ENCODE assay signal across 10 cellular contexts in the genomic region with DNA sequence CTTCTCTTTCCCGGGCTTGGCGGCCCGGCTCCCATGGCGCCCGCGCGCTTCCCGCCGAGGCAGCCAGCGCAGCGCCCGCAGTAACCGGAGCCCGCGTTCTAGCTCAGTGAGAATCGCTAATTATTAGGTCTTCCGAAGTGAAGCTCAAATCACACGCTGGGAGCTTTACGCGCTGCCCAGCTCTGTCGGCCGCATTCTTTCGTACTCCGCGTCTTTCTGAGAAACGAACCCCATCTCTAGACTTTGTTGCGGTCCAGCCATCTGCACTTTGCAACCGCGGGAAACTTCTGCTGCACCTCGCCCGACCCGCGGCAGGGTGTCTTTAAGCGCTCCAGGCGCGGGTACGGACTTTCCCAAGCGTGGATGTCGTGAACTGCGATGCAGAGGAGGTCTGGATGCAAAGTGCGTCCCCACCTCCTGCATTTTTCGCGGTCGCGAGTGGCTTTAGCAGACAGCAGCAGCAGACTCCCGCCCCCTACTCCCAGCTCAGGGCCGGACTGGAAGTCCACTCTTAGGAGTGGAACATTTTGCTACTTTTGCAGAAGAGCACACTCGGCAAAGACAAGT. TPM values are rescaled to one million over a fixed set of nuclear protein-coding genes. Genes with fewer than 3 reads are reported as not detected.
DNase-seq lines count a peak whose midpoint lies in the region; ATAC-seq, FAIRE-seq and TF ChIP-seq lines count a peak whose summit lies in the region.
"Had no signal": no experiment of that assay in that cellular context is flagged by ENCODE, and none has a peak within 500 bp of the region (broad histone marks: within the 10 kb centered on the region; RNA-seq: fewer than 3 reads in every experiment).

No MANE protein-coding gene starts in this region.

- intact Hi-C loops in HCT116 (cut with micrococcal nuclease) (no loop called here), K562 (cut with micrococcal nuclease) (loop anchor here (5.0 to 10.0 kb wide), 2 partner anchors 312 to 420 kb away; a partner anchor contains a TSS), natural killer cell (cut with micrococcal nuclease) (no loop called here)

- in situ Hi-C loops in K562 (cut with MboI) = no loop called here

- no peak for TF ChIP-seq EP300 in K562 (IDR thresholded peaks at IDR 0.05; ENCODE audit: low read length)

- H3K9ac ChIP-seq in HCT116 (ENCODE audit: low read length) = peak overlapping the region; percentile 20
- H3K9ac ChIP-seq in K562 (ENCODE audit: insufficient read depth in 1 of 2, low read depth in 2 of 2, low read length in 2 of 2) = peak overlapping the region in 1 of 2 experiments; percentile 45; a peak in 2 of 4 replicates

- H3K4me3 ChIP-seq in CD8-positive, alpha-beta memory T cell (ENCODE audit: low read length) = peak overlapping the region; percentile 32
- peak overlapping the region; percentile 48 to 58 for H3K4me3 ChIP-seq in HCT116 (replicated peaks in 1 of 2; ENCODE audit: low read depth in 1 of 2, low read length in 2 of 2)
- peak overlapping the region; percentile 34 for H3K4me3 ChIP-seq in K562
- H3K4me3 ChIP-seq: left lung had no signal

- H3K9me3 Mint-ChIP-seq in CD8-positive, alpha-beta memory T cell = peaks cover 0 to 13% (median 8%) of the 10 kb centered on the region in 5 donors
- H3K9me3 Mint-ChIP-seq in natural killer cell = no peaks in the 10 kb centered on the region

- no peak for FAIRE-seq in K562 (lab: Jason Lieb, UNC)

- H3K27me3 ChIP-seq in CD8-positive, alpha-beta memory T cell (ENCODE audit: insufficient read depth, low read length, poor library complexity, severe bottlenecking) = peaks cover 78% of the 10 kb centered on the region
- no peaks in the 10 kb centered on the region for H3K27me3 ChIP-seq in HCT116 (ENCODE audit: insufficient read depth, low read length)
- H3K27me3 ChIP-seq in K562 (ENCODE audit: control insufficient read depth in 2 of 2, insufficient read depth in 2 of 2, low read length in 2 of 2) = peaks cover 28 to 68% of the 10 kb centered on the region in 2 experiments

- no TSS peak for BruUV-seq in HCT116 (replicated peaks; lab: Mats Ljungman, UMichigan)
- BruUV-seq in K562 (replicated peaks; lab: Mats Ljungman, UMichigan) = no TSS peak

- no peaks in the 10 kb centered on the region for H3K9me1 ChIP-seq in K562 (ENCODE audit: control insufficient read depth, insufficient read depth, low read length)

- ATAC-seq in HCT116 (peak; percentile 50), K562 (peak; percentile 33), natural killer cell (peak in 1 of 3 donors; percentile 38), GM19395 (IDR thresholded peaks at IDR 0.05; ENCODE audit: unreplicated experiment) (no peak), GM18861 (IDR thresholded peaks at IDR 0.05; ENCODE audit: unreplicated experiment) (no peak)

- 6% methylated on average over 47 of the region's 48 CpGs for WGBS in K562 (ENCODE audit: insufficient coverage, low coverage, missing lambda C conversion rate)

- H3K27ac ChIP-seq in CD8-positive, alpha-beta memory T cell (ENCODE audit: low read depth, low read length) = no peak overlapping the region
- H3K27ac ChIP-seq in HCT116 (ENCODE audit: low read depth, low read length) (no peak overlapping the region), K562 (ENCODE audit: extremely low read depth, low read depth, low read length) (no peak overlapping the region)
- H3K27ac ChIP-seq: left lung had no signal

- DNase-seq in CD8-positive, alpha-beta memory T cell = no peak
- DNase-seq in HCT116 (ENCODE audit: low read depth, low spot score) (no peak), K562 (ENCODE audit: extremely low read depth in 1 of 4, low spot score in 3 of 4) (peak in 2 of 4 experiments; percentile 14 to 19), natural killer cell (no peak), SKM-1 treated with dmso at 0.1 percent for 144 hours (lab: John Stamatoyannopoulos, UW; ENCODE audit: unreplicated experiment) (no peak)
- DNase-seq in stimulated activated naive CD4-positive, alpha-beta T cell treated with Interleukin-2 at 50 U/mL for 16 hours (lab: John Stamatoyannopoulos, UW) = no peak

- H2AFZ ChIP-seq in HCT116 (ENCODE audit: low read depth, low read length, poor library complexity, severe bottlenecking) = peak overlapping the region; percentile 78
- H2AFZ ChIP-seq in K562 (ENCODE audit: low read depth, low read length) = peak overlapping the region; percentile 62

- peaks cover 25% of the 10 kb centered on the region for H3K4me1 ChIP-seq in CD8-positive, alpha-beta memory T cell (ENCODE audit: insufficient read depth, low read length)
- H3K4me1 ChIP-seq in HCT116 (ENCODE audit: control insufficient read depth in 1 of 2, insufficient read depth in 2 of 2, low read length in 2 of 2) (peaks cover 0 to 6% of the 10 kb centered on the region in 2 experiments; a peak in 1 of 4 replicates), K562 (replicated peaks in 1 of 2; ENCODE audit: control insufficient read depth in 2 of 2, insufficient read depth in 2 of 2, low read length in 2 of 2) (peaks cover 0 to 52% of the 10 kb centered on the region in 2 experiments; a peak in 3 of 5 replicates)

- peaks cover 72 to 75% of the 10 kb centered on the region in 2 donors for H3K27me3 Mint-ChIP-seq in CD8-positive, alpha-beta memory T cell
- peaks cover 39 to 62% of the 10 kb centered on the region in 2 donors for H3K27me3 Mint-ChIP-seq in natural killer cell (ENCODE audit: low read depth in 2 of 2)

- H3K9me3 ChIP-seq in CD8-positive, alpha-beta memory T cell (ENCODE audit: low read length) = no peaks in the 10 kb centered on the region
- H3K9me3 ChIP-seq in HCT116 (ENCODE audit: control insufficient read depth in 1 of 2, insufficient read depth in 1 of 2, low read depth in 1 of 2, low read length in 2 of 2) (no peaks in the 10 kb centered on the region), K562 (replicated peaks; ENCODE audit: control insufficient read depth, insufficient read depth, low read depth, low read length) (no peaks in the 10 kb centered on the region)
- H3K9me3 ChIP-seq: left lung had no signal

- no peak for TF ChIP-seq RAD21 in HCT116 (IDR thresholded peaks at IDR 0.05; ENCODE audit: low read depth)
- TF ChIP-seq RAD21 in K562 (CRISPR knock-in tag; conservative IDR thresholded peaks at IDR 0.05 in 1 of 2, IDR thresholded peaks at IDR 0.05 in 1 of 2) = no peak

- H4K20me1 ChIP-seq in HCT116 (ENCODE audit: insufficient read depth) (no peaks in the 10 kb centered on the region), K562 (replicated peaks; ENCODE audit: control insufficient read depth, insufficient read depth, low read length) (no peaks in the 10 kb centered on the region)

- TF ChIP-seq CTCF in HCT116 (IDR thresholded peaks at IDR 0.05 in 2 of 3, conservative IDR thresholded peaks at IDR 0.05 in 1 of 3; ENCODE audit: borderline replicate concordance in 1 of 3, insufficient read depth in 1 of 3, low read depth in 2 of 3, low read length in 2 of 3) (no peak), K562 (IDR thresholded peaks at IDR 0.05 in 2 of 3, conservative IDR thresholded peaks at IDR 0.05 in 1 of 3; ENCODE audit: insufficient read depth in 2 of 3, low read depth in 1 of 3, low read length in 3 of 3) (no peak), natural killer cell (IDR thresholded peaks at IDR 0.05) (no peak)

- peak overlapping the region; percentile 76 for H3K4me2 ChIP-seq in HCT116 (ENCODE audit: low read length)
- peak overlapping the region; percentile 58; the same call in 1 of the 2 replicates for H3K4me2 ChIP-seq in K562 (ENCODE audit: insufficient read depth, low read length)

- H3K36me3 ChIP-seq in CD8-positive, alpha-beta memory T cell (ENCODE audit: insufficient read depth, low read length) = no peaks in the 10 kb centered on the region
- H3K36me3 ChIP-seq in HCT116 (ENCODE audit: control insufficient read depth in 1 of 2, insufficient read depth in 2 of 2, low read length in 2 of 2) (no peaks in the 10 kb centered on the region), K562 (ENCODE audit: control insufficient read depth, insufficient read depth, low read length) (no peaks in the 10 kb centered on the region)
- H3K36me3 ChIP-seq: left lung had no signal

- peaks cover 34 to 52% (median 38%) of the 10 kb centered on the region in 3 donors for H3K4me1 Mint-ChIP-seq in CD8-positive, alpha-beta memory T cell
- H3K4me1 Mint-ChIP-seq in natural killer cell = peaks cover 22 to 32% of the 10 kb centered on the region in 2 donors

- POLR2A ChIA-PET in CD8-positive, alpha-beta memory T cell (lab: Charles Lee) = no interaction called here
- POLR2A ChIA-PET in HCT116 (lab: Charles Lee) (no interaction called here), K562 (lab: Yijun Ruan, JAX) (interaction anchor here (0.6 to 1.0 kb wide), 3 partner anchors 17 to 38 kb away, joined by 3 read pairs; no protein-coding TSS in a partner anchor)

- H3K27ac Mint-ChIP-seq in CD8-positive, alpha-beta memory T cell = no peak overlapping the region
- no peak overlapping the region for H3K27ac Mint-ChIP-seq in natural killer cell

- TF ChIP-seq POLR2A in HCT116 (IDR thresholded peaks at IDR 0.05; ENCODE audit: borderline replicate concordance, extremely low read depth, insufficient read depth, insufficient read length) = no peak
- no peak for TF ChIP-seq POLR2A in K562 (conservative IDR thresholded peaks at IDR 0.05)

- H3K79me2 ChIP-seq in HCT116 (ENCODE audit: insufficient read depth, low read length) = no peaks in the 10 kb centered on the region
- no peaks in the 10 kb centered on the region for H3K79me2 ChIP-seq in K562 (ENCODE audit: control insufficient read depth, insufficient read depth, low read length)

- CTCF ChIA-PET in CD8-positive, alpha-beta memory T cell (lab: Charles Lee) = no interaction called here
- CTCF ChIA-PET in HCT116 (lab: Charles Lee) (no interaction called here), K562 (lab: Yijun Ruan, JAX; ENCODE audit: low intra/inter-chr PET ratio) (no interaction called here)

- H3K9me2 ChIP-seq in HCT116 (ENCODE audit: insufficient read depth) = no peaks in the 10 kb centered on the region

- peak overlapping the region; percentile 71 to 84 (median 77) for H3K4me3 Mint-ChIP-seq in CD8-positive, alpha-beta memory T cell
- peak overlapping the region; percentile 71 for H3K4me3 Mint-ChIP-seq in natural killer cell

- RAD21 ChIA-PET in HCT116 (lab: Charles Lee; ENCODE audit: low non-redundant PET in 1 of 2, low total read pairs in 2 of 2, uncharacterized antibody in 2 of 2, unreplicated experiment in 2 of 2) = no interaction called here

- no peaks in the 10 kb centered on the region for H3K36me3 Mint-ChIP-seq in CD8-positive, alpha-beta memory T cell
- H3K36me3 Mint-ChIP-seq in natural killer cell = peaks cover 11% of the 10 kb centered on the region

RNA-seq across cellular contexts. Expression of a gene that starts 6.0 kb away (rescaled TPM):
- total RNA-seq in CD8-positive, alpha-beta memory T cell = not detected
- not detected for polyA plus RNA-seq in CD8-positive, alpha-beta memory T cell
- total RNA-seq in HCT116 (2021; ENCODE audit: unreplicated experiment) = 5.3 TPM
- polyA plus RNA-seq in HCT116 (2012) = 2.6 and 2.8 TPM in 2 replicates
- 4.4 and 7.3 TPM in 2 replicates for total RNA-seq in K562 (2011; cell fraction: chromatin; rRNA removed; ENCODE audit: low replicate concordance)
- total RNA-seq in K562 (2011; cell fraction: nucleolus; rRNA removed) = 2.0 and 3.3 TPM in 2 replicates
- 3.7 and 4.1 TPM in 2 replicates for total RNA-seq in K562 (2011; cell fraction: nucleoplasm; rRNA removed)
- 5.9 and 6.3 TPM in 2 replicates for total RNA-seq in K562 (2014; rRNA removed)
- total RNA-seq in K562 (2014; rRNA removed; fragmentation: Illumina TruSeq; extraction: Trizol) = 5.3 and 7.1 TPM in 2 replicates
- total RNA-seq in K562 (2015; rRNA removed; fragmentation: Illumina TruSeq; extraction: Trizol) = 4.6 and 4.7 TPM in 2 replicates
- total RNA-seq in K562 (2021) = 5.7 and 5.9 TPM in 2 replicates
- polyA plus RNA-seq in K562 (2011; rRNA removed) = 2.5 and 6.8 TPM in 2 replicates
- 3.1 and 8.7 TPM in 2 replicates for polyA plus RNA-seq in K562 (2011; cell fraction: cytosol; rRNA removed)
- polyA plus RNA-seq in K562 (2011; cell fraction: nucleus; rRNA removed) = 9.3 and 26.6 TPM in 2 replicates
- 4.8 and 22.9 TPM in 2 replicates for polyA plus RNA-seq in K562 (2012)
- 10.9 and 12.3 TPM in 2 replicates for polyA plus RNA-seq in K562 (2014; fragmentation: Illumina TruSeq; extraction: Trizol)
- 1 to 10 TPM; 1.5 to 2.6 TPM for polyA plus RNA-seq in K562 (2014; fragmentation: Nextera tagmentation; extraction: Ambion mirVana)
- 7.2 TPM in 2 replicates for polyA plus RNA-seq in K562 (2014; rRNA removed)
- polyA minus RNA-seq in K562 (2011; rRNA and poly(A)+ RNA removed) = 4.2 and 9.1 TPM in 2 replicates
- polyA minus RNA-seq in K562 (2011; cell fraction: cytosol; rRNA and poly(A)+ RNA removed) = 2.3 and 6.0 TPM in 2 replicates
- 3.9 and 17.3 TPM in 2 replicates for polyA minus RNA-seq in K562 (2011; cell fraction: nucleus; rRNA and poly(A)+ RNA removed)
- not detected for total RNA-seq in natural killer cell
- total RNA-seq: left lung, subcutaneous adipose tissue had no signal

Comparison
In these comparisons a context has a peak if more than half of its experiments do, and no peak if none do; other contexts are left out.
1. ATAC-seq: peak in HCT116 (single experiment) and K562 (single experiment); none in GM19395 (single experiment) and GM18861 (single experiment).
2. Peak in every context shown above with its lines, with median percentiles within 50 percentile points of each other: H3K4me3 ChIP-seq.